18 cellular contexts compared by ENCODE assay signal in genomic region chr12:49400304-49400703, GRCh38. TPM values are rescaled to one million over a fixed set of nuclear protein-coding genes. Genes with fewer than 3 reads are reported as not detected.
"Had no signal": no experiment of that assay in that cellular context is flagged by ENCODE, and none has a peak within 500 bp of the region (broad histone marks: within the 10 kb centered on the region; RNA-seq: fewer than 3 reads in every experiment).

No MANE protein-coding gene starts in this region.

- H3K4me3 ChIP-seq: esophagus squamous epithelium, psoas muscle, skin epidermis, suprapubic skin had no signal

- H3K36me3 ChIP-seq: esophagus squamous epithelium, suprapubic skin had no signal

- H3K27me3 ChIP-seq: esophagus squamous epithelium, suprapubic skin had no signal

- DNase-seq: activated CD4-positive, alpha-beta T cell treated with anti-CD3 and anti-CD28 coated beads, Interleukin-2, amount 50 U/mL, for 1 hour; activated CD8-positive, alpha-beta memory T cell treated with anti-CD3 and anti-CD28 coated beads, Interleukin-2, amount 50 U/mL, for 4 hours; activated gamma-delta T cell; activated T-cell treated with anti-CD3 and anti-CD28 coated beads, Interleukin-2, amount 50 U/mL, for 72 hours; amniotic stem cell; dermis blood vessel endothelial cell; effector memory CD4-positive, alpha-beta T cell; esophagus squamous epithelium; mesenchymal stem cell; naive thymus-derived CD4-positive, alpha-beta T cell; psoas muscle; right cardiac atrium; stimulated activated naive CD8-positive, alpha-beta T cell treated with anti-CD3 and anti-CD28 coated beads, Interleukin-15, amount 100 ng/mL, for 72 hours; SW 1271; T-helper 2 cell had no signal

- H3K9me3 ChIP-seq: esophagus squamous epithelium, psoas muscle, suprapubic skin had no signal

- ATAC-seq: activated CD4-positive, CD25-positive, alpha-beta regulatory T cell treated with anti-CD3 and anti-CD28 coated beads, Interleukin-2, amount 50 U/mL, for 24 hours; activated T-cell treated with anti-CD3 and anti-CD28 coated beads, Interleukin-2, amount 50 U/mL, for 72 hours; naive thymus-derived CD4-positive, alpha-beta T cell; psoas muscle; right cardiac atrium; stimulated activated naive CD8-positive, alpha-beta T cell treated with anti-CD3 and anti-CD28 coated beads, Interleukin-15, amount 100 ng/mL, for 72 hours had no signal

- H3K4me1 ChIP-seq: psoas muscle had no signal

- H3K27ac ChIP-seq: esophagus squamous epithelium, psoas muscle, skin epidermis, suprapubic skin had no signal

RNA-seq across cellular contexts. Expression of gene DNAJC22, which starts 53.6 kb away (rescaled TPM):
- total RNA-seq: naive thymus-derived CD4-positive, alpha-beta T cell had no signal
- polyA plus RNA-seq: naive thymus-derived CD4-positive, alpha-beta T cell had no signal
